ENCODE assay signal across 8 cellular contexts in genomic region chr6:33147807-33148666, GRCh38. TPM values are rescaled to one million over a fixed set of nuclear protein-coding genes. Genes with fewer than 3 reads are reported as not detected.
DNase-seq lines count a peak whose midpoint lies in the region; ATAC-seq and TF ChIP-seq lines count a peak whose summit lies in the region.

No MANE protein-coding gene starts in this region.

- TF ChIP-seq CTCF in natural killer cell (IDR thresholded peaks at IDR 0.05) (peak; percentile 54), nephron (IDR thresholded peaks at IDR 0.05; ENCODE audit: unreplicated experiment in 3 of 3) (peak; percentile 75 to 80 (median 79))

- intact Hi-C loops in natural killer cell (cut with micrococcal nuclease) = loop anchor here (2.0 to 5.0 kb wide), 2 partner anchors 25 to 131 kb away; no protein-coding TSS in a partner anchor

- H3K4me3 Mint-ChIP-seq in natural killer cell (no peak overlapping the region), nephron (no peak overlapping the region)
- H3K4me3 Mint-ChIP-seq in natural killer cell treated with Interleukin-12 subunit alpha and Interleukin-12 subunit beta and Interleukin-15 and Interleukin-18, amount 100 ng/mL, for 72 hours = no peak overlapping the region

- DNase-seq in natural killer cell = no peak
- no peak for DNase-seq in natural killer cell treated with Interleukin-12 subunit alpha and Interleukin-12 subunit beta and Interleukin-15 and Interleukin-18, amount 100 ng/mL, for 72 hours (ENCODE audit: low spot score)
- peak; percentile 27 for DNase-seq in NCI-H345 treated with DMSO at 0.1 percent for 48 hours (lab: John Stamatoyannopoulos, UW; ENCODE audit: unreplicated experiment)
- peak; percentile 34 to 55 for DNase-seq in dermis microvascular lymphatic vessel endothelial cell (ENCODE audit: low read depth in 2 of 2)
- no peak for DNase-seq in activated CD8-positive, alpha-beta memory T cell treated with anti-CD3 and anti-CD28 coated beads, Interleukin-2, amount 50 U/mL, for 48 hours

- peaks cover 3% of the 10 kb centered on the region in 2 donors for H3K9me3 Mint-ChIP-seq in natural killer cell
- H3K9me3 Mint-ChIP-seq in natural killer cell treated with Interleukin-12 subunit alpha and Interleukin-12 subunit beta and Interleukin-15 and Interleukin-18, amount 100 ng/mL, for 72 hours = peaks cover 3% of the 10 kb centered on the region
- H3K9me3 Mint-ChIP-seq in nephron = peaks cover 10% of the 10 kb centered on the region

- H3K36me3 Mint-ChIP-seq in natural killer cell (no peaks in the 10 kb centered on the region), nephron (ENCODE audit: low read depth) (no peaks in the 10 kb centered on the region)
- H3K36me3 Mint-ChIP-seq in natural killer cell treated with Interleukin-12 subunit alpha and Interleukin-12 subunit beta and Interleukin-15 and Interleukin-18, amount 100 ng/mL, for 72 hours = peaks cover 8% of the 10 kb centered on the region

- ATAC-seq in natural killer cell (no peak), HG03342 (IDR thresholded peaks at IDR 0.05; ENCODE audit: unreplicated experiment) (no peak), GM21526 (IDR thresholded peaks at IDR 0.05; ENCODE audit: low FRiP score, unreplicated experiment) (no peak)
- no peak for ATAC-seq in natural killer cell treated with Interleukin-12 subunit alpha and Interleukin-12 subunit beta and Interleukin-15 and Interleukin-18, amount 100 ng/mL, for 72 hours

- H3K27ac Mint-ChIP-seq in natural killer cell (no peak overlapping the region), nephron (no peak overlapping the region)
- H3K27ac Mint-ChIP-seq in natural killer cell treated with Interleukin-12 subunit alpha and Interleukin-12 subunit beta and Interleukin-15 and Interleukin-18, amount 100 ng/mL, for 72 hours = no peak overlapping the region

- H3K27me3 Mint-ChIP-seq in natural killer cell (ENCODE audit: low read depth in 2 of 2) = peaks cover 12 to 20% of the 10 kb centered on the region in 2 donors
- H3K27me3 Mint-ChIP-seq in natural killer cell treated with Interleukin-12 subunit alpha and Interleukin-12 subunit beta and Interleukin-15 and Interleukin-18, amount 100 ng/mL, for 72 hours = peaks cover 11 to 14% of the 10 kb centered on the region in 2 donors
- H3K27me3 Mint-ChIP-seq in nephron (ENCODE audit: low read depth) = peaks cover 8% of the 10 kb centered on the region

- H3K4me1 Mint-ChIP-seq in natural killer cell (peaks cover 2 to 5% of the 10 kb centered on the region in 2 donors), nephron (no peaks in the 10 kb centered on the region)
- peaks cover 10% of the 10 kb centered on the region in 2 donors for H3K4me1 Mint-ChIP-seq in natural killer cell treated with Interleukin-12 subunit alpha and Interleukin-12 subunit beta and Interleukin-15 and Interleukin-18, amount 100 ng/mL, for 72 hours (ENCODE audit: low read depth in 2 of 2)

RNA-seq across cellular contexts. Expression of gene COL11A2, which starts 44.2 kb away (rescaled TPM):
- 1 to 10 TPM in 1 of 3 donors, under 1 TPM in 2; 0.93 to 2.0 (median 0.94) TPM for total RNA-seq in natural killer cell
- 1 to 10 TPM; 1.1 to 1.3 TPM for total RNA-seq in natural killer cell treated with Interleukin-12 subunit alpha and Interleukin-12 subunit beta and Interleukin-15 and Interleukin-18, amount 100 ng/mL, for 72 hours
- under 0.01 and 0.38 TPM in 2 replicates for total RNA-seq in dermis microvascular lymphatic vessel endothelial cell

RNA-seq across cellular contexts. Expression of gene RXRB, which starts 52.4 kb away (rescaled TPM):
- total RNA-seq in natural killer cell (10 to 100 TPM; 72.3 to 96.4 (median 73.9) TPM), dermis microvascular lymphatic vessel endothelial cell (18.7 and 26.0 TPM in 2 replicates)
- total RNA-seq in natural killer cell treated with Interleukin-12 subunit alpha and Interleukin-12 subunit beta and Interleukin-15 and Interleukin-18, amount 100 ng/mL, for 72 hours = 10 to 100 TPM; 43.9 to 50.4 TPM

RNA-seq across cellular contexts. Expression of gene SLC39A7, which starts 52.6 kb away (rescaled TPM):
- total RNA-seq in natural killer cell = 10 to 100 TPM; 38.9 to 45.7 (median 45.6) TPM
- total RNA-seq in natural killer cell treated with Interleukin-12 subunit alpha and Interleukin-12 subunit beta and Interleukin-15 and Interleukin-18, amount 100 ng/mL, for 72 hours = 100 to 1,000 TPM in 1 of 2 donors, 10 to 100 TPM in 1; 91.5 to 102 TPM
- total RNA-seq in dermis microvascular lymphatic vessel endothelial cell = 83.1 and 112 TPM in 2 replicates

RNA-seq across cellular contexts. Expression of gene HSD17B8, which starts 56.4 kb away (rescaled TPM):
- total RNA-seq in natural killer cell (1 to 10 TPM; 5.4 to 7.7 (median 6.8) TPM), dermis microvascular lymphatic vessel endothelial cell (7.7 and 11.5 TPM in 2 replicates)
- 1 to 10 TPM; 3.3 to 6.2 TPM for total RNA-seq in natural killer cell treated with Interleukin-12 subunit alpha and Interleukin-12 subunit beta and Interleukin-15 and Interleukin-18, amount 100 ng/mL, for 72 hours

Comparison
In these comparisons a context has a peak if more than half of its experiments do, and no peak if none do; other contexts are left out.
1. DNase-seq: peak in NCI-H345 treated with DMSO at 0.1 percent for 48 hours (single experiment) and dermis microvascular lymphatic vessel endothelial cell (2 of 2); none in natural killer cell (single experiment), natural killer cell treated with Interleukin-12 subunit alpha and Interleukin-12 subunit beta and Interleukin-15 and Interleukin-18, amount 100 ng/mL, for 72 hours (single experiment) and activated CD8-positive, alpha-beta memory T cell treated with anti-CD3 and anti-CD28 coated beads, Interleukin-2, amount 50 U/mL, for 48 hours (single experiment).